In genomic region chr14:71725802-71726638, GRCh38 we compare ENCODE assay signal across 13 cellular contexts.
DNase-seq lines count a peak whose midpoint lies in the region; ATAC-seq and TF ChIP-seq lines count a peak whose summit lies in the region.
"Had no signal": no experiment of that assay in that cellular context is flagged by ENCODE, and none has a peak within 500 bp of the region (broad histone marks: within the 10 kb centered on the region; RNA-seq: fewer than 3 reads in every experiment).

No MANE protein-coding gene starts in this region.

- no peaks in the 10 kb centered on the region for H3K27me3 Mint-ChIP-seq in activated CD4-positive, alpha-beta T cell treated with anti-CD3 and anti-CD28 coated beads for 36 hours
- no peaks in the 10 kb centered on the region for H3K27me3 Mint-ChIP-seq in stimulated activated naive B cell treated with anti-CD40 and anti-IgM and Interleukin-4, amounts not matched to agents 10 μg/mL and 1 μg/mL and 100 μg/mL, for 72 hours

- no peaks in the 10 kb centered on the region for H3K79me2 ChIP-seq in fibroblast of lung (ENCODE audit: control insufficient read depth, insufficient read depth, low read length)

- H3K4me1 Mint-ChIP-seq in activated CD4-positive, alpha-beta T cell treated with anti-CD3 and anti-CD28 coated beads for 36 hours: peaks cover 3% of the 10 kb centered on the region
- H3K4me1 Mint-ChIP-seq in stimulated activated naive B cell treated with anti-CD40 and anti-IgM and Interleukin-4, amounts not matched to agents 10 μg/mL and 1 μg/mL and 100 μg/mL, for 72 hours: peaks cover 0 to 2% of the 10 kb centered on the region in 2 donors

- H3K27me3 ChIP-seq in fibroblast of lung (ENCODE audit: control insufficient read depth, insufficient read depth, low read length) (no peaks in the 10 kb centered on the region), WERI-Rb-1 (ENCODE audit: insufficient read depth, low read depth, severe bottlenecking) (no peaks in the 10 kb centered on the region)
- H3K27me3 ChIP-seq: neural progenitor cell, SJCRH30, upper lobe of right lung had no signal

- in situ Hi-C loops in GM13976 (cut with MboI; ENCODE audit: low sequenced_read_pairs, unreplicated experiment): no loop called here

- TF ChIP-seq CTCF in fibroblast of lung (conservative IDR thresholded peaks at IDR 0.05 in 1 of 2, IDR thresholded peaks at IDR 0.05 in 1 of 2; ENCODE audit: low read depth in 1 of 2, low read length in 2 of 2) (no peak), WERI-Rb-1 (IDR thresholded peaks at IDR 0.05; ENCODE audit: low read depth, low read length) (no peak), GM13976 (IDR thresholded peaks at IDR 0.05; ENCODE audit: borderline replicate concordance, control extremely low read depth, extremely low read depth, insufficient read depth, missing control alignments) (no peak)

- ATAC-seq in activated CD4-positive, alpha-beta T cell treated with anti-CD3 and anti-CD28 coated beads for 36 hours: peak; percentile 39
- ATAC-seq in SK-N-SH treated with all-trans-retinoic acid at 6 μM for 48 hours: peak; percentile 88
- ATAC-seq in stimulated activated naive B cell treated with anti-CD40 and anti-IgM and Interleukin-4, amounts not matched to agents 10 μg/mL and 1 μg/mL and 100 μg/mL, for 72 hours (replicated peaks): no peak
- ATAC-seq in HG03571 (IDR thresholded peaks at IDR 0.05; ENCODE audit: unreplicated experiment): no peak

- H4K20me1 ChIP-seq in fibroblast of lung (ENCODE audit: control insufficient read depth, extremely low read depth, insufficient read depth, low read length): no peaks in the 10 kb centered on the region

- intact Hi-C loops in activated CD4-positive, alpha-beta T cell treated with anti-CD3 and anti-CD28 coated beads for 36 hours (cut with DNase I, micrococcal nuclease): no loop called here

- H2AFZ ChIP-seq in fibroblast of lung (ENCODE audit: low read length): no peak overlapping the region
- H2AFZ ChIP-seq: neural progenitor cell had no signal

- peak overlapping the region; percentile 6 for H3K4me2 ChIP-seq in fibroblast of lung (ENCODE audit: extremely low read depth, insufficient read depth, low read length)
- H3K4me2 ChIP-seq: neural progenitor cell had no signal

- no peak overlapping the region for H3K4me3 Mint-ChIP-seq in activated CD4-positive, alpha-beta T cell treated with anti-CD3 and anti-CD28 coated beads for 36 hours
- H3K4me3 Mint-ChIP-seq in stimulated activated naive B cell treated with anti-CD40 and anti-IgM and Interleukin-4, amounts not matched to agents 10 μg/mL and 1 μg/mL and 100 μg/mL, for 72 hours: no peak overlapping the region
- H3K4me3 Mint-ChIP-seq: neural progenitor cell had no signal

- CTCF ChIA-PET in activated CD4-positive, alpha-beta T cell treated with anti-CD3 and anti-CD28 coated beads for 36 hours (lab: Charles Lee): no interaction called here

- no peaks in the 10 kb centered on the region for H3K9me3 Mint-ChIP-seq in activated CD4-positive, alpha-beta T cell treated with anti-CD3 and anti-CD28 coated beads for 36 hours (ENCODE audit: low read depth)
- H3K9me3 Mint-ChIP-seq in stimulated activated naive B cell treated with anti-CD40 and anti-IgM and Interleukin-4, amounts not matched to agents 10 μg/mL and 1 μg/mL and 100 μg/mL, for 72 hours: no peaks in the 10 kb centered on the region

- H3K9me3 ChIP-seq in fibroblast of lung (ENCODE audit: control insufficient read depth, insufficient read depth, low read depth, low read length): no peaks in the 10 kb centered on the region
- no peaks in the 10 kb centered on the region for H3K9me3 ChIP-seq in WERI-Rb-1 (ENCODE audit: severe bottlenecking)
- H3K9me3 ChIP-seq: SJCRH30, upper lobe of right lung had no signal

- H3K27ac Mint-ChIP-seq in activated CD4-positive, alpha-beta T cell treated with anti-CD3 and anti-CD28 coated beads for 36 hours: no peak overlapping the region
- H3K27ac Mint-ChIP-seq in stimulated activated naive B cell treated with anti-CD40 and anti-IgM and Interleukin-4, amounts not matched to agents 10 μg/mL and 1 μg/mL and 100 μg/mL, for 72 hours: peak overlapping the region; percentile 32
- H3K27ac Mint-ChIP-seq: neural progenitor cell had no signal

- no peak for DNase-seq in activated CD4-positive, alpha-beta T cell treated with anti-CD3 and anti-CD28 coated beads for 36 hours
- DNase-seq in activated CD4-positive, alpha-beta T cell treated with anti-CD3 and anti-CD28 coated beads for 4 hours: no peak
- DNase-seq in fibroblast of lung (ENCODE audit: low read depth in 2 of 2) (peak; percentile 83 to 85), WERI-Rb-1 (no peak), GM13976 (ENCODE audit: low spot score) (no peak)
- no peak for DNase-seq in stimulated activated naive B cell treated with anti-CD40 and anti-IgM and Interleukin-4, amounts not matched to agents 10 μg/mL and 1 μg/mL and 100 μg/mL, for 72 hours
- DNase-seq: central memory CD4-positive, alpha-beta T cell; NCI-H1092 treated with DMSO at 0.1 percent for 48 hours; SJCRH30; upper lobe of right lung had no signal

- POLR2A ChIA-PET in activated CD4-positive, alpha-beta T cell treated with anti-CD3 and anti-CD28 coated beads for 36 hours (lab: Charles Lee): no interaction called here

- H3K4me3 ChIP-seq in fibroblast of lung (replicated peaks in 1 of 4; ENCODE audit: control extremely low read depth in 1 of 4, insufficient read depth in 1 of 4, low read depth in 3 of 4, low read length in 4 of 4) (no peak overlapping the region), WERI-Rb-1 (ENCODE audit: low read depth, low read length) (no peak overlapping the region)
- H3K4me3 ChIP-seq: neural progenitor cell, SJCRH30, upper lobe of right lung had no signal

- H3K9ac ChIP-seq in fibroblast of lung (ENCODE audit: insufficient read depth, low read length): no peak overlapping the region
- H3K9ac ChIP-seq: neural progenitor cell had no signal

- H3K27ac ChIP-seq in fibroblast of lung (ENCODE audit: insufficient read depth, low read length): peak overlapping the region; percentile 72
- H3K27ac ChIP-seq in WERI-Rb-1: no peak overlapping the region
- H3K27ac ChIP-seq: neural progenitor cell, SJCRH30, upper lobe of right lung had no signal

- H3K36me3 Mint-ChIP-seq in activated CD4-positive, alpha-beta T cell treated with anti-CD3 and anti-CD28 coated beads for 36 hours (ENCODE audit: low read depth): peaks cover 28% of the 10 kb centered on the region
- peaks cover 54 to 80% of the 10 kb centered on the region in 2 donors for H3K36me3 Mint-ChIP-seq in stimulated activated naive B cell treated with anti-CD40 and anti-IgM and Interleukin-4, amounts not matched to agents 10 μg/mL and 1 μg/mL and 100 μg/mL, for 72 hours

- peaks cover 6% of the 10 kb centered on the region for H3K4me1 ChIP-seq in fibroblast of lung (ENCODE audit: control insufficient read depth, extremely low read depth, insufficient read depth, low read length)
- H3K4me1 ChIP-seq: upper lobe of right lung had no signal

- H3K36me3 ChIP-seq in fibroblast of lung (ENCODE audit: control insufficient read depth, insufficient read depth, low read length): peaks cover 5% of the 10 kb centered on the region
- peaks cover 39% of the 10 kb centered on the region for H3K36me3 ChIP-seq in WERI-Rb-1
- H3K36me3 ChIP-seq: neural progenitor cell, SJCRH30 had no signal

TF ChIP-seq in SK-N-SH treated with all-trans-retinoic acid at 6 μM for 48 hours, 23 proteins besides CTCF, POLR2A, EP300 and RAD21:
- TF ChIP-seq ZC3H10 (CRISPR knock-in tag; IDR thresholded peaks at IDR 0.05): no peak
- no peak for TF ChIP-seq GLIS3 (CRISPR knock-in tag; IDR thresholded peaks at IDR 0.05)
- no peak for TF ChIP-seq TSHZ2 (CRISPR knock-in tag; IDR thresholded peaks at IDR 0.05)
- TF ChIP-seq, protein P1, sequence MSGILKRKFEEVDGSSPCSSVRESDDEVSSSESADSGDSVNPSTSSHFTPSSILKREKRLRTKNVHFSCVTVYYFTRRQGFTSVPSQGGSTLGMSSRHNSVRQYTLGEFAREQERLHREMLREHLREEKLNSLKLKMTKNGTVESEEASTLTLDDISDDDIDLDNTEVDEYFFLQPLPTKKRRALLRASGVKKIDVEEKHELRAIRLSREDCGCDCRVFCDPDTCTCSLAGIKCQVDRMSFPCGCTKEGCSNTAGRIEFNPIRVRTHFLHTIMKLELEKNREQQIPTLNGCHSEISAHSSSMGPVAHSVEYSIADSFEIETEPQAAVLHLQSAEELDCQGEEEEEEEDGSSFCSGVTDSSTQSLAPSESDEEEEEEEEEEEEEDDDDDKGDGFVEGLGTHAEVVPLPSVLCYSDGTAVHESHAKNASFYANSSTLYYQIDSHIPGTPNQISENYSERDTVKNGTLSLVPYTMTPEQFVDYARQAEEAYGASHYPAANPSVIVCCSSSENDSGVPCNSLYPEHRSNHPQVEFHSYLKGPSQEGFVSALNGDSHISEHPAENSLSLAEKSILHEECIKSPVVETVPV (CRISPR knock-in tag; IDR thresholded peaks at IDR 0.05): no peak
- peak; percentile 64 for TF ChIP-seq ISL1 (CRISPR knock-in tag; IDR thresholded peaks at IDR 0.05)
- TF ChIP-seq TCF4 (CRISPR knock-in tag; IDR thresholded peaks at IDR 0.05; ENCODE audit: borderline replicate concordance): no peak

Comparison
In these comparisons a context has a peak if more than half of its experiments do, and no peak if none do; other contexts are left out.
1. ATAC-seq: peak in activated CD4-positive, alpha-beta T cell treated with anti-CD3 and anti-CD28 coated beads for 36 hours (single experiment) and SK-N-SH treated with all-trans-retinoic acid at 6 μM for 48 hours (single experiment); none in stimulated activated naive B cell treated with anti-CD40 and anti-IgM and Interleukin-4, amounts not matched to agents 10 μg/mL and 1 μg/mL and 100 μg/mL, for 72 hours (0 of 2) and HG03571 (single experiment).
2. DNase-seq: peak in fibroblast of lung (2 of 2); none in activated CD4-positive, alpha-beta T cell treated with anti-CD3 and anti-CD28 coated beads for 36 hours (single experiment), activated CD4-positive, alpha-beta T cell treated with anti-CD3 and anti-CD28 coated beads for 4 hours (0 of 2), stimulated activated naive B cell treated with anti-CD40 and anti-IgM and Interleukin-4, amounts not matched to agents 10 μg/mL and 1 μg/mL and 100 μg/mL, for 72 hours (single experiment), WERI-Rb-1 (single experiment) and GM13976 (single experiment).